ENCODE assay signal across 1 cellular context in the genomic region with DNA sequence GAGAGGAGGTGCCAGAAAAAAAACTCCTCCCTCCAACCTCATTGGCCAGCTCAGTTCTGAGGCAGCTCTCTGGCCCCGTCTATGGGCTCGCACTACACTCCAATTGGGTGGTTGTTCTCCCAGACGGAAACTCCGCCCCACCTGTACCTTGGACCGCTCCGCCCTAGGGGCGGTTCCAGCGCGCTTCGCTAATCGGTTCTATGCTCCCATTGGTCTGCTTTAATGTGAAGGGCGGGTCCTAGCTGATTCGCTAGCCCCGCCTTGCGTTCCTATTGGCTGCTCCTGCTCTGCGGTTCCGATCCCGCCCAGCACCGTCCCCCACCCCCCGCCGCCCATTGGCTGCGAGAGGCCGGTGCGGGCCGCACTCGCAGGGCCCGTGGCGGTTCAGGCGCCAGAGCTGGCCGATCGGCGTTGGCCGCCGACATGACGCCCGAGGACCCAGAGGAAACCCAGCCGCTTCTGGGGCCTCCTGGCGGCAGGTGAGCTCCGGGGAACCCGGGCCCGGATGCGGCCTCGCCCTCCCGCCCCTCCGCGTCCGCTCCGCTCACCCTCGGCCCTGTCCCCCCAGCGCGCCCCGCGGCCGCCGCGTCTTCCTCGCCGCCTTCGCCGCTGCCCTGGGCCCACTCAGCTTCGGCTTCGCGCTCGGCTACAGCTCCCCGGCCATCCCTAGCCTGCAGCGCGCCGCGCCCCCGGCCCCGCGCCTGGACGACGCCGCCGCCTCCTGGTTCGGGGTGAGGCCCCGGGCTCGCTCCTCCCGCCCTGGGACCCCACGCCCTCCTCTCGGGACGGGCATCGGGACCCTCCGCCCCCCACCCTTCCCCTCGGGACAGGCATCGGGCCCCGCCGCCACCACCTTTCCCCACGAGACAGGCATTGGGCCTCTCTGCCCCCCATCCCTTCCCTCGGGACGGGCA.
TF ChIP-seq lines count a peak whose summit lies in the region.

A gene with protein sequence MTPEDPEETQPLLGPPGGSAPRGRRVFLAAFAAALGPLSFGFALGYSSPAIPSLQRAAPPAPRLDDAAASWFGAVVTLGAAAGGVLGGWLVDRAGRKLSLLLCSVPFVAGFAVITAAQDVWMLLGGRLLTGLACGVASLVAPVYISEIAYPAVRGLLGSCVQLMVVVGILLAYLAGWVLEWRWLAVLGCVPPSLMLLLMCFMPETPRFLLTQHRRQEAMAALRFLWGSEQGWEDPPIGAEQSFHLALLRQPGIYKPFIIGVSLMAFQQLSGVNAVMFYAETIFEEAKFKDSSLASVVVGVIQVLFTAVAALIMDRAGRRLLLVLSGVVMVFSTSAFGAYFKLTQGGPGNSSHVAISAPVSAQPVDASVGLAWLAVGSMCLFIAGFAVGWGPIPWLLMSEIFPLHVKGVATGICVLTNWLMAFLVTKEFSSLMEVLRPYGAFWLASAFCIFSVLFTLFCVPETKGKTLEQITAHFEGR (plus strand): TSS at position 362 of the 914 bp plus-strand sequence. CDS start 62 bp downstream, at position 424.

TF ChIP-seq in HepG2, 621 proteins besides CTCF, POLR2A, EP300 and RAD21 (continues in another document):
- no peak for TF ChIP-seq ZNF296 (CRISPR knock-in tag; conservative IDR thresholded peaks at IDR 0.05)
- TF ChIP-seq, protein P1, sequence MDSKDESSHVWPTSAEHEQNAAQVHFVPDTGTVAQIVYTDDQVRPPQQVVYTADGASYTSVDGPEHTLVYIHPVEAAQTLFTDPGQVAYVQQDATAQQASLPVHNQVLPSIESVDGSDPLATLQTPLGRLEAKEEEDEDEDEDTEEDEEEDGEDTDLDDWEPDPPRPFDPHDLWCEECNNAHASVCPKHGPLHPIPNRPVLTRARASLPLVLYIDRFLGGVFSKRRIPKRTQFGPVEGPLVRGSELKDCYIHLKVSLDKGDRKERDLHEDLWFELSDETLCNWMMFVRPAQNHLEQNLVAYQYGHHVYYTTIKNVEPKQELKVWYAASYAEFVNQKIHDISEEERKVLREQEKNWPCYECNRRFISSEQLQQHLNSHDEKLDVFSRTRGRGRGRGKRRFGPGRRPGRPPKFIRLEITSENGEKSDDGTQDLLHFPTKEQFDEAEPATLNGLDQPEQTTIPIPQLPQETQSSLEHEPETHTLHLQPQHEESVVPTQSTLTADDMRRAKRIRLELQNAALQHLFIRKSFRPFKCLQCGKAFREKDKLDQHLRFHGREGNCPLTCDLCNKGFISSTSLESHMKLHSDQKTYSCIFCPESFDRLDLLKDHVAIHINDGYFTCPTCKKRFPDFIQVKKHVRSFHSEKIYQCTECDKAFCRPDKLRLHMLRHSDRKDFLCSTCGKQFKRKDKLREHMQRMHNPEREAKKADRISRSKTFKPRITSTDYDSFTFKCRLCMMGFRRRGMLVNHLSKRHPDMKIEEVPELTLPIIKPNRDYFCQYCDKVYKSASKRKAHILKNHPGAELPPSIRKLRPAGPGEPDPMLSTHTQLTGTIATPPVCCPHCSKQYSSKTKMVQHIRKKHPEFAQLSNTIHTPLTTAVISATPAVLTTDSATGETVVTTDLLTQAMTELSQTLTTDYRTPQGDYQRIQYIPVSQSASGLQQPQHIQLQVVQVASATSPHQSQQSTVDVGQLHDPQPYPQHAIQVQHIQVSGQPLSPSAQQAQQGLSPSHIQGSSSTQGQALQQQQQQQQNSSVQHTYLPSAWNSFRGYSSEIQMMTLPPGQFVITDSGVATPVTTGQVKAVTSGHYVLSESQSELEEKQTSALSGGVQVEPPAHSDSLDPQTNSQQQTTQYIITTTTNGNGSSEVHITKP (CRISPR knock-in tag; IDR thresholded peaks at IDR 0.05; ENCODE audit: low read depth): no peak
- no peak for TF ChIP-seq CHD4 (IDR thresholded peaks at IDR 0.05; ENCODE audit: borderline replicate concordance, low read length)
- TF ChIP-seq, protein P2, sequence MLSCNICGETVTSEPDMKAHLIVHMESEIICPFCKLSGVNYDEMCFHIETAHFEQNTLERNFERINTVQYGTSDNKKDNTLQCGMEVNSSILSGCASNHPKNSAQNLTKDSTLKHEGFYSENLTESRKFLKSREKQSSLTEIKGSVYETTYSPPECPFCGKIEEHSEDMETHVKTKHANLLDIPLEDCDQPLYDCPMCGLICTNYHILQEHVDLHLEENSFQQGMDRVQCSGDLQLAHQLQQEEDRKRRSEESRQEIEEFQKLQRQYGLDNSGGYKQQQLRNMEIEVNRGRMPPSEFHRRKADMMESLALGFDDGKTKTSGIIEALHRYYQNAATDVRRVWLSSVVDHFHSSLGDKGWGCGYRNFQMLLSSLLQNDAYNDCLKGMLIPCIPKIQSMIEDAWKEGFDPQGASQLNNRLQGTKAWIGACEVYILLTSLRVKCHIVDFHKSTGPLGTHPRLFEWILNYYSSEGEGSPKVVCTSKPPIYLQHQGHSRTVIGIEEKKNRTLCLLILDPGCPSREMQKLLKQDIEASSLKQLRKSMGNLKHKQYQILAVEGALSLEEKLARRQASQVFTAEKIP (CRISPR knock-in tag; IDR thresholded peaks at IDR 0.05; ENCODE audit: borderline replicate concordance): no peak
- no peak for TF ChIP-seq ZNF44 (CRISPR knock-in tag; IDR thresholded peaks at IDR 0.05)
- no peak for TF ChIP-seq ZNF616 (CRISPR knock-in tag; IDR thresholded peaks at IDR 0.05; ENCODE audit: low read depth)
- TF ChIP-seq, protein P3, sequence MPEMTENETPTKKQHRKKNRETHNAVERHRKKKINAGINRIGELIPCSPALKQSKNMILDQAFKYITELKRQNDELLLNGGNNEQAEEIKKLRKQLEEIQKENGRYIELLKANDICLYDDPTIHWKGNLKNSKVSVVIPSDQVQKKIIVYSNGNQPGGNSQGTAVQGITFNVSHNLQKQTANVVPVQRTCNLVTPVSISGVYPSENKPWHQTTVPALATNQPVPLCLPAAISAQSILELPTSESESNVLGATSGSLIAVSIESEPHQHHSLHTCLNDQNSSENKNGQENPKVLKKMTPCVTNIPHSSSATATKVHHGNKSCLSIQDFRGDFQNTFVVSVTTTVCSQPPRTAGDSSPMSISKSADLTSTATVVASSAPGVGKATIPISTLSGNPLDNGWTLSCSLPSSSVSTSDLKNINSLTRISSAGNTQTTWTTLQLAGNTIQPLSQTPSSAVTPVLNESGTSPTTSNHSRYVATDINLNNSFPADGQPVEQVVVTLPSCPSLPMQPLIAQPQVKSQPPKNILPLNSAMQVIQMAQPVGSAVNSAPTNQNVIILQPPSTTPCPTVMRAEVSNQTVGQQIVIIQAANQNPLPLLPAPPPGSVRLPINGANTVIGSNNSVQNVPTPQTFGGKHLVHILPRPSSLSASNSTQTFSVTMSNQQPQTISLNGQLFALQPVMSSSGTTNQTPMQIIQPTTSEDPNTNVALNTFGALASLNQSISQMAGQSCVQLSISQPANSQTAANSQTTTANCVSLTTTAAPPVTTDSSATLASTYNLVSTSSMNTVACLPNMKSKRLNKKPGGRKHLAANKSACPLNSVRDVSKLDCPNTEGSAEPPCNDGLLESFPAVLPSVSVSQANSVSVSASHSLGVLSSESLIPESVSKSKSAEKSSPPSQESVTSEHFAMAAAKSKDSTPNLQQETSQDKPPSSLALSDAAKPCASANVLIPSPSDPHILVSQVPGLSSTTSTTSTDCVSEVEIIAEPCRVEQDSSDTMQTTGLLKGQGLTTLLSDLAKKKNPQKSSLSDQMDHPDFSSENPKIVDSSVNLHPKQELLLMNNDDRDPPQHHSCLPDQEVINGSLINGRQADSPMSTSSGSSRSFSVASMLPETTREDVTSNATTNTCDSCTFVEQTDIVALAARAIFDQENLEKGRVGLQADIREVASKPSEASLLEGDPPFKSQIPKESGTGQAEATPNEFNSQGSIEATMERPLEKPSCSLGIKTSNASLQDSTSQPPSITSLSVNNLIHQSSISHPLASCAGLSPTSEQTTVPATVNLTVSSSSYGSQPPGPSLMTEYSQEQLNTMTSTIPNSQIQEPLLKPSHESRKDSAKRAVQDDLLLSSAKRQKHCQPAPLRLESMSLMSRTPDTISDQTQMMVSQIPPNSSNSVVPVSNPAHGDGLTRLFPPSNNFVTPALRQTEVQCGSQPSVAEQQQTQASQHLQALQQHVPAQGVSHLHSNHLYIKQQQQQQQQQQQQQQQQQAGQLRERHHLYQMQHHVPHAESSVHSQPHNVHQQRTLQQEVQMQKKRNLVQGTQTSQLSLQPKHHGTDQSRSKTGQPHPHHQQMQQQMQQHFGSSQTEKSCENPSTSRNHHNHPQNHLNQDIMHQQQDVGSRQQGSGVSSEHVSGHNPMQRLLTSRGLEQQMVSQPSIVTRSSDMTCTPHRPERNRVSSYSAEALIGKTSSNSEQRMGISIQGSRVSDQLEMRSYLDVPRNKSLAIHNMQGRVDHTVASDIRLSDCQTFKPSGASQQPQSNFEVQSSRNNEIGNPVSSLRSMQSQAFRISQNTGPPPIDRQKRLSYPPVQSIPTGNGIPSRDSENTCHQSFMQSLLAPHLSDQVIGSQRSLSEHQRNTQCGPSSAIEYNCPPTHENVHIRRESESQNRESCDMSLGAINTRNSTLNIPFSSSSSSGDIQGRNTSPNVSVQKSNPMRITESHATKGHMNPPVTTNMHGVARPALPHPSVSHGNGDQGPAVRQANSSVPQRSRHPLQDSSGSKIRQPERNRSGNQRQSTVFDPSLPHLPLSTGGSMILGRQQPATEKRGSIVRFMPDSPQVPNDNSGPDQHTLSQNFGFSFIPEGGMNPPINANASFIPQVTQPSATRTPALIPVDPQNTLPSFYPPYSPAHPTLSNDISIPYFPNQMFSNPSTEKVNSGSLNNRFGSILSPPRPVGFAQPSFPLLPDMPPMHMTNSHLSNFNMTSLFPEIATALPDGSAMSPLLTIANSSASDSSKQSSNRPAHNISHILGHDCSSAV (CRISPR knock-in tag; IDR thresholded peaks at IDR 0.05; ENCODE audit: borderline replicate concordance): no peak
- TF ChIP-seq, protein P4, sequence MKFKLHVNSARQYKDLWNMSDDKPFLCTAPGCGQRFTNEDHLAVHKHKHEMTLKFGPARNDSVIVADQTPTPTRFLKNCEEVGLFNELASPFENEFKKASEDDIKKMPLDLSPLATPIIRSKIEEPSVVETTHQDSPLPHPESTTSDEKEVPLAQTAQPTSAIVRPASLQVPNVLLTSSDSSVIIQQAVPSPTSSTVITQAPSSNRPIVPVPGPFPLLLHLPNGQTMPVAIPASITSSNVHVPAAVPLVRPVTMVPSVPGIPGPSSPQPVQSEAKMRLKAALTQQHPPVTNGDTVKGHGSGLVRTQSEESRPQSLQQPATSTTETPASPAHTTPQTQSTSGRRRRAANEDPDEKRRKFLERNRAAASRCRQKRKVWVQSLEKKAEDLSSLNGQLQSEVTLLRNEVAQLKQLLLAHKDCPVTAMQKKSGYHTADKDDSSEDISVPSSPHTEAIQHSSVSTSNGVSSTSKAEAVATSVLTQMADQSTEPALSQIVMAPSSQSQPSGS (CRISPR knock-in tag; IDR thresholded peaks at IDR 0.05): no peak; the same call in 1 of the 2 replicates
- no peak for TF ChIP-seq ZNF644 (CRISPR knock-in tag; IDR thresholded peaks at IDR 0.05; ENCODE audit: low read depth)
- no peak; the same call in 1 of the 2 replicates for TF ChIP-seq MXD4 (CRISPR knock-in tag; IDR thresholded peaks at IDR 0.05)
- TF ChIP-seq, protein P5, sequence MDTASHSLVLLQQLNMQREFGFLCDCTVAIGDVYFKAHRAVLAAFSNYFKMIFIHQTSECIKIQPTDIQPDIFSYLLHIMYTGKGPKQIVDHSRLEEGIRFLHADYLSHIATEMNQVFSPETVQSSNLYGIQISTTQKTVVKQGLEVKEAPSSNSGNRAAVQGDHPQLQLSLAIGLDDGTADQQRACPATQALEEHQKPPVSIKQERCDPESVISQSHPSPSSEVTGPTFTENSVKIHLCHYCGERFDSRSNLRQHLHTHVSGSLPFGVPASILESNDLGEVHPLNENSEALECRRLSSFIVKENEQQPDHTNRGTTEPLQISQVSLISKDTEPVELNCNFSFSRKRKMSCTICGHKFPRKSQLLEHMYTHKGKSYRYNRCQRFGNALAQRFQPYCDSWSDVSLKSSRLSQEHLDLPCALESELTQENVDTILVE (CRISPR knock-in tag; IDR thresholded peaks at IDR 0.05): peak; percentile 65; the same call in 1 of the 2 replicates
- peak; percentile 30; the same call in 1 of the 2 replicates for TF ChIP-seq NCOR1 (IDR thresholded peaks at IDR 0.05; ENCODE audit: borderline replicate concordance, low read length)
- TF ChIP-seq ZNF883 (CRISPR knock-in tag; IDR thresholded peaks at IDR 0.05; ENCODE audit: not compliant biosample characterization): no peak
- TF ChIP-seq ZNF83 (CRISPR knock-in tag; IDR thresholded peaks at IDR 0.05; ENCODE audit: borderline replicate concordance): no peak
- TF ChIP-seq, protein P6, sequence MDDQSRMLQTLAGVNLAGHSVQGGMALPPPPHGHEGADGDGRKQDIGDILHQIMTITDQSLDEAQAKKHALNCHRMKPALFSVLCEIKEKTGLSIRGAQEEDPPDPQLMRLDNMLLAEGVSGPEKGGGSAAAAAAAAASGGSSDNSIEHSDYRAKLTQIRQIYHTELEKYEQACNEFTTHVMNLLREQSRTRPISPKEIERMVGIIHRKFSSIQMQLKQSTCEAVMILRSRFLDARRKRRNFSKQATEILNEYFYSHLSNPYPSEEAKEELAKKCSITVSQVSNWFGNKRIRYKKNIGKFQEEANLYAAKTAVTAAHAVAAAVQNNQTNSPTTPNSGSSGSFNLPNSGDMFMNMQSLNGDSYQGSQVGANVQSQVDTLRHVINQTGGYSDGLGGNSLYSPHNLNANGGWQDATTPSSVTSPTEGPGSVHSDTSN (CRISPR knock-in tag; IDR thresholded peaks at IDR 0.05; ENCODE audit: borderline replicate concordance): no peak
- no peak for TF ChIP-seq NFRKB (IDR thresholded peaks at IDR 0.05)
- TF ChIP-seq REXO4 (CRISPR knock-in tag; IDR thresholded peaks at IDR 0.05; ENCODE audit: borderline replicate concordance): no peak
- TF ChIP-seq TGIF2 (CRISPR knock-in tag; IDR thresholded peaks at IDR 0.05): no peak
- TF ChIP-seq ZNF670 (CRISPR knock-in tag; IDR thresholded peaks at IDR 0.05; ENCODE audit: borderline replicate concordance): peak; percentile 66; the same call in 1 of the 2 replicates
- no peak for TF ChIP-seq HOXA7 (CRISPR knock-in tag; IDR thresholded peaks at IDR 0.05)
- TF ChIP-seq, protein P7, sequence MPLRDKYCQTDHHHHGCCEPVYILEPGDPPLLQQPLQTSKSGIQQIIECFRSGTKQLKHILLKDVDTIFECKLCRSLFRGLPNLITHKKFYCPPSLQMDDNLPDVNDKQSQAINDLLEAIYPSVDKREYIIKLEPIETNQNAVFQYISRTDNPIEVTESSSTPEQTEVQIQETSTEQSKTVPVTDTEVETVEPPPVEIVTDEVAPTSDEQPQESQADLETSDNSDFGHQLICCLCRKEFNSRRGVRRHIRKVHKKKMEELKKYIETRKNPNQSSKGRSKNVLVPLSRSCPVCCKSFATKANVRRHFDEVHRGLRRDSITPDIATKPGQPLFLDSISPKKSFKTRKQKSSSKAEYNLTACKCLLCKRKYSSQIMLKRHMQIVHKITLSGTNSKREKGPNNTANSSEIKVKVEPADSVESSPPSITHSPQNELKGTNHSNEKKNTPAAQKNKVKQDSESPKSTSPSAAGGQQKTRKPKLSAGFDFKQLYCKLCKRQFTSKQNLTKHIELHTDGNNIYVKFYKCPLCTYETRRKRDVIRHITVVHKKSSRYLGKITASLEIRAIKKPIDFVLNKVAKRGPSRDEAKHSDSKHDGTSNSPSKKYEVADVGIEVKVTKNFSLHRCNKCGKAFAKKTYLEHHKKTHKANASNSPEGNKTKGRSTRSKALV (CRISPR knock-in tag; IDR thresholded peaks at IDR 0.05): peak; percentile 53; the same call in 1 of the 2 replicates
- TF ChIP-seq RFX5 (IDR thresholded peaks at IDR 0.05; ENCODE audit: low read depth, low read length): no peak; the same call in 1 of the 2 replicates
- TF ChIP-seq PHB2 (IDR thresholded peaks at IDR 0.05; ENCODE audit: partially characterized antibody): no peak
- peak; percentile 62 for TF ChIP-seq CREB1 (IDR thresholded peaks at IDR 0.05)
- TF ChIP-seq CREB1 (CRISPR knock-in tag; IDR thresholded peaks at IDR 0.05): peak; percentile 60; the same call in 1 of the 2 replicates
- TF ChIP-seq SAFB2 (CRISPR knock-in tag; IDR thresholded peaks at IDR 0.05; ENCODE audit: borderline replicate concordance, low read depth): peak; percentile 60; the same call in 1 of the 2 replicates
- TF ChIP-seq RXRB (CRISPR knock-in tag; IDR thresholded peaks at IDR 0.05; ENCODE audit: borderline replicate concordance): no peak
- peak; percentile 80; the same call in 1 of the 2 replicates for TF ChIP-seq HOXA5 (CRISPR knock-in tag; IDR thresholded peaks at IDR 0.05)
- no peak for TF ChIP-seq SIX4 (CRISPR knock-in tag; IDR thresholded peaks at IDR 0.05)
- TF ChIP-seq ZC3H13 (CRISPR knock-in tag; IDR thresholded peaks at IDR 0.05): peak; percentile 60; the same call in 1 of the 2 replicates
- TF ChIP-seq THYN1 (CRISPR knock-in tag; IDR thresholded peaks at IDR 0.05; ENCODE audit: borderline replicate concordance, low read depth): no peak
